ENCODE assay signal across 1 cellular context in the genomic region with DNA sequence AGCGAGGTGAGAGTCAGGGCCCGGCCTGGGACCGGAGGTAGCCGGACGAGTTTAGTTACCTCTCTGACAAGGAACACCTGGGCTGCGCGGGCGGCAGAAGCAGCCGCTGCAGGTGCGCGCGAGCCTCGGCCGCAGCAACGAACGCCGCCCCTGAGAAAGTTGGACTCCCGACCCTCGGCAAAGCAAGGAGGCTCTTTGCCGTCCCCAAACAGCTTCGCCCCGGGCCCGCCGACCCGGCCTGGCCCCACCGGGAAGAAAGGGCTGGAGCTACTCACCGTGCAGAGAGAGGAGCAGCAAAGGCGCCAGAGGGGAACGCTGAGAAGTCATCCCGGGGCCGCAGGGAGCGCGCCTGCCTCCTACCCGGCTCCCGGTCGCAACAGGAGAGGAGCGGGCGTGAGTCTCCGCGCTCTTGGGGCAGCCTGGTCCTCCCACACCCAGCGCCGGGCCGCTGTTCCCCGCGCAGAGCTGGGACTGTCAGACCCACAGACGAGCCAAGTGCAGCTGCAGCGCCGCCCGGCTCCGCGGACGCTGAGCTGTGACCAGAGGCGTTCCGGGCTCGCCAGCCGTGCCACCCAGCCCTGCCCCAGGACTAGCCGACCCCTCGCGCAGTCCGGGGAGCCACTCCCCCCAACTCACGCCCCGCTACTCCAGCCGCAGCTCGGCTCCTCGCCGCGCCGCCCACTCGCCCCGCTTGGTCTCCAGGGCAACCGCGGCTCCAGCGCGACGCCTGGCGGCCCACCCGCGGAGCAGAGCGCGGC.
A peak's percentile ranks its signal among the peaks of the same experiment; 100 is the strongest.
TF ChIP-seq lines count a peak whose summit lies in the region.

A gene with protein sequence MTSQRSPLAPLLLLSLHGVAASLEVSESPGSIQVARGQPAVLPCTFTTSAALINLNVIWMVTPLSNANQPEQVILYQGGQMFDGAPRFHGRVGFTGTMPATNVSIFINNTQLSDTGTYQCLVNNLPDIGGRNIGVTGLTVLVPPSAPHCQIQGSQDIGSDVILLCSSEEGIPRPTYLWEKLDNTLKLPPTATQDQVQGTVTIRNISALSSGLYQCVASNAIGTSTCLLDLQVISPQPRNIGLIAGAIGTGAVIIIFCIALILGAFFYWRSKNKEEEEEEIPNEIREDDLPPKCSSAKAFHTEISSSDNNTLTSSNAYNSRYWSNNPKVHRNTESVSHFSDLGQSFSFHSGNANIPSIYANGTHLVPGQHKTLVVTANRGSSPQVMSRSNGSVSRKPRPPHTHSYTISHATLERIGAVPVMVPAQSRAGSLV (minus strand): TSS at position 591 of the 758 bp plus-strand sequence. CDS start 264 bp downstream, at position 327.

TF ChIP-seq in HepG2, 621 proteins besides CTCF, POLR2A, EP300 and RAD21 (continued from another document and continues in another):
- TF ChIP-seq, protein P1, sequence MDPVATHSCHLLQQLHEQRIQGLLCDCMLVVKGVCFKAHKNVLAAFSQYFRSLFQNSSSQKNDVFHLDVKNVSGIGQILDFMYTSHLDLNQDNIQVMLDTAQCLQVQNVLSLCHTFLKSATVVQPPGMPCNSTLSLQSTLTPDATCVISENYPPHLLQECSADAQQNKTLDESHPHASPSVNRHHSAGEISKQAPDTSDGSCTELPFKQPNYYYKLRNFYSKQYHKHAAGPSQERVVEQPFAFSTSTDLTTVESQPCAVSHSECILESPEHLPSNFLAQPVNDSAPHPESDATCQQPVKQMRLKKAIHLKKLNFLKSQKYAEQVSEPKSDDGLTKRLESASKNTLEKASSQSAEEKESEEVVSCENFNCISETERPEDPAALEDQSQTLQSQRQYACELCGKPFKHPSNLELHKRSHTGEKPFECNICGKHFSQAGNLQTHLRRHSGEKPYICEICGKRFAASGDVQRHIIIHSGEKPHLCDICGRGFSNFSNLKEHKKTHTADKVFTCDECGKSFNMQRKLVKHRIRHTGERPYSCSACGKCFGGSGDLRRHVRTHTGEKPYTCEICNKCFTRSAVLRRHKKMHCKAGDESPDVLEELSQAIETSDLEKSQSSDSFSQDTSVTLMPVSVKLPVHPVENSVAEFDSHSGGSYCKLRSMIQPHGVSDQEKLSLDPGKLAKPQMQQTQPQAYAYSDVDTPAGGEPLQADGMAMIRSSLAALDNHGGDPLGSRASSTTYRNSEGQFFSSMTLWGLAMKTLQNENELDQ (CRISPR knock-in tag; IDR thresholded peaks at IDR 0.05; ENCODE audit: borderline replicate concordance) = no peak
- TF ChIP-seq ZNF253 (CRISPR knock-in tag; IDR thresholded peaks at IDR 0.05; ENCODE audit: borderline replicate concordance) (no peak), PHF8 (CRISPR knock-in tag; IDR thresholded peaks at IDR 0.05) (0 out of 2 replicates have a peak, but pooled peaks have one; percentile 31), ZNF234 (CRISPR knock-in tag; conservative IDR thresholded peaks at IDR 0.05) (0 out of 2 replicates have a peak, but pooled peaks have one; percentile 57), ZFX (CRISPR knock-in tag; IDR thresholded peaks at IDR 0.05; ENCODE audit: low read depth) (no peak), ZSCAN12 (CRISPR knock-in tag; IDR thresholded peaks at IDR 0.05) (no peak), BRD4 (CRISPR knock-in tag; IDR thresholded peaks at IDR 0.05) (no peak), FOSL2 (CRISPR knock-in tag; IDR thresholded peaks at IDR 0.05) (no peak), SUZ12 (IDR thresholded peaks at IDR 0.05; ENCODE audit: low read depth, low read length) (no peak), ZNF136 (CRISPR knock-in tag; IDR thresholded peaks at IDR 0.05; ENCODE audit: low read depth) (no peak), KLF15 (CRISPR knock-in tag; IDR thresholded peaks at IDR 0.05; ENCODE audit: borderline replicate concordance) (no peak), ZNF891 (CRISPR knock-in tag; IDR thresholded peaks at IDR 0.05) (peak; percentile 86), U2AF2 (IDR thresholded peaks at IDR 0.05; ENCODE audit: low read depth, low read length) (no peak), HMG20A (CRISPR knock-in tag; IDR thresholded peaks at IDR 0.05; ENCODE audit: borderline replicate concordance) (no peak), SMAD3 (CRISPR knock-in tag; IDR thresholded peaks at IDR 0.05) (no peak), TBL1XR1 (IDR thresholded peaks at IDR 0.05; ENCODE audit: borderline replicate concordance, low read length, partially characterized antibody) (no peak), ESRRA (CRISPR knock-in tag; IDR thresholded peaks at IDR 0.05; ENCODE audit: low read depth) (no peak), ZNF768 (CRISPR knock-in tag; IDR thresholded peaks at IDR 0.05) (peak; percentile 36; the same call in 1 of the 2 replicates), EED (CRISPR knock-in tag; IDR thresholded peaks at IDR 0.05) (peak; percentile 60; the same call in 1 of the 2 replicates), CHD2 (IDR thresholded peaks at IDR 0.05; ENCODE audit: low read depth, low read length) (no peak), STAG1 (CRISPR knock-in tag; IDR thresholded peaks at IDR 0.05) (peak; percentile 57), RARG (CRISPR knock-in tag; IDR thresholded peaks at IDR 0.05; ENCODE audit: low read depth) (no peak), SOX5 (CRISPR knock-in tag; IDR thresholded peaks at IDR 0.05; ENCODE audit: borderline replicate concordance) (no peak), MED8 (CRISPR knock-in tag; IDR thresholded peaks at IDR 0.05; ENCODE audit: insufficient replicate concordance) (no peak), SP2 (CRISPR knock-in tag; IDR thresholded peaks at IDR 0.05) (peak; percentile 44; the same call in 1 of the 2 replicates)
- TF ChIP-seq, protein P2, sequence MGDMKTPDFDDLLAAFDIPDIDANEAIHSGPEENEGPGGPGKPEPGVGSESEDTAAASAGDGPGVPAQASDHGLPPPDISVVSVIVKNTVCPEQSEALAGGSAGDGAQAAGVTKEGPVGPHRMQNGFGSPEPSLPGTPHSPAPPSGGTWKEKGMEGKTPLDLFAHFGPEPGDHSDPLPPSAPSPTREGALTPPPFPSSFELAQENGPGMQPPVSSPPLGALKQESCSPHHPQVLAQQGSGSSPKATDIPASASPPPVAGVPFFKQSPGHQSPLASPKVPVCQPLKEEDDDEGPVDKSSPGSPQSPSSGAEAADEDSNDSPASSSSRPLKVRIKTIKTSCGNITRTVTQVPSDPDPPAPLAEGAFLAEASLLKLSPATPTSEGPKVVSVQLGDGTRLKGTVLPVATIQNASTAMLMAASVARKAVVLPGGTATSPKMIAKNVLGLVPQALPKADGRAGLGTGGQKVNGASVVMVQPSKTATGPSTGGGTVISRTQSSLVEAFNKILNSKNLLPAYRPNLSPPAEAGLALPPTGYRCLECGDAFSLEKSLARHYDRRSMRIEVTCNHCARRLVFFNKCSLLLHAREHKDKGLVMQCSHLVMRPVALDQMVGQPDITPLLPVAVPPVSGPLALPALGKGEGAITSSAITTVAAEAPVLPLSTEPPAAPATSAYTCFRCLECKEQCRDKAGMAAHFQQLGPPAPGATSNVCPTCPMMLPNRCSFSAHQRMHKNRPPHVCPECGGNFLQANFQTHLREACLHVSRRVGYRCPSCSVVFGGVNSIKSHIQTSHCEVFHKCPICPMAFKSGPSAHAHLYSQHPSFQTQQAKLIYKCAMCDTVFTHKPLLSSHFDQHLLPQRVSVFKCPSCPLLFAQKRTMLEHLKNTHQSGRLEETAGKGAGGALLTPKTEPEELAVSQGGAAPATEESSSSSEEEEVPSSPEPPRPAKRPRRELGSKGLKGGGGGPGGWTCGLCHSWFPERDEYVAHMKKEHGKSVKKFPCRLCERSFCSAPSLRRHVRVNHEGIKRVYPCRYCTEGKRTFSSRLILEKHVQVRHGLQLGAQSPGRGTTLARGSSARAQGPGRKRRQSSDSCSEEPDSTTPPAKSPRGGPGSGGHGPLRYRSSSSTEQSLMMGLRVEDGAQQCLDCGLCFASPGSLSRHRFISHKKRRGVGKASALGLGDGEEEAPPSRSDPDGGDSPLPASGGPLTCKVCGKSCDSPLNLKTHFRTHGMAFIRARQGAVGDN (CRISPR knock-in tag; IDR thresholded peaks at IDR 0.05) = peak; percentile 52
- TF ChIP-seq, protein P3, sequence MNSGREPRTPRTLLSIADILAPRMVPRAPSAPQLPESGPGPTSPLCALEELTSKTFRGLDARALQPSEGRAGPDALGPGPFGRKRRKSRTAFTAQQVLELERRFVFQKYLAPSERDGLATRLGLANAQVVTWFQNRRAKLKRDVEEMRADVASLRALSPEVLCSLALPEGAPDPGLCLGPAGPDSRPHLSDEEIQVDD (CRISPR knock-in tag; IDR thresholded peaks at IDR 0.05; ENCODE audit: borderline replicate concordance) = no peak
- TF ChIP-seq, protein P4, sequence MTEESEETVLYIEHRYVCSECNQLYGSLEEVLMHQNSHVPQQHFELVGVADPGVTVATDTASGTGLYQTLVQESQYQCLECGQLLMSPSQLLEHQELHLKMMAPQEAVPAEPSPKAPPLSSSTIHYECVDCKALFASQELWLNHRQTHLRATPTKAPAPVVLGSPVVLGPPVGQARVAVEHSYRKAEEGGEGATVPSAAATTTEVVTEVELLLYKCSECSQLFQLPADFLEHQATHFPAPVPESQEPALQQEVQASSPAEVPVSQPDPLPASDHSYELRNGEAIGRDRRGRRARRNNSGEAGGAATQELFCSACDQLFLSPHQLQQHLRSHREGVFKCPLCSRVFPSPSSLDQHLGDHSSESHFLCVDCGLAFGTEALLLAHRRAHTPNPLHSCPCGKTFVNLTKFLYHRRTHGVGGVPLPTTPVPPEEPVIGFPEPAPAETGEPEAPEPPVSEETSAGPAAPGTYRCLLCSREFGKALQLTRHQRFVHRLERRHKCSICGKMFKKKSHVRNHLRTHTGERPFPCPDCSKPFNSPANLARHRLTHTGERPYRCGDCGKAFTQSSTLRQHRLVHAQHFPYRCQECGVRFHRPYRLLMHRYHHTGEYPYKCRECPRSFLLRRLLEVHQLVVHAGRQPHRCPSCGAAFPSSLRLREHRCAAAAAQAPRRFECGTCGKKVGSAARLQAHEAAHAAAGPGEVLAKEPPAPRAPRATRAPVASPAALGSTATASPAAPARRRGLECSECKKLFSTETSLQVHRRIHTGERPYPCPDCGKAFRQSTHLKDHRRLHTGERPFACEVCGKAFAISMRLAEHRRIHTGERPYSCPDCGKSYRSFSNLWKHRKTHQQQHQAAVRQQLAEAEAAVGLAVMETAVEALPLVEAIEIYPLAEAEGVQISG (CRISPR knock-in tag; IDR thresholded peaks at IDR 0.05) = no peak
- TF ChIP-seq, protein P5, sequence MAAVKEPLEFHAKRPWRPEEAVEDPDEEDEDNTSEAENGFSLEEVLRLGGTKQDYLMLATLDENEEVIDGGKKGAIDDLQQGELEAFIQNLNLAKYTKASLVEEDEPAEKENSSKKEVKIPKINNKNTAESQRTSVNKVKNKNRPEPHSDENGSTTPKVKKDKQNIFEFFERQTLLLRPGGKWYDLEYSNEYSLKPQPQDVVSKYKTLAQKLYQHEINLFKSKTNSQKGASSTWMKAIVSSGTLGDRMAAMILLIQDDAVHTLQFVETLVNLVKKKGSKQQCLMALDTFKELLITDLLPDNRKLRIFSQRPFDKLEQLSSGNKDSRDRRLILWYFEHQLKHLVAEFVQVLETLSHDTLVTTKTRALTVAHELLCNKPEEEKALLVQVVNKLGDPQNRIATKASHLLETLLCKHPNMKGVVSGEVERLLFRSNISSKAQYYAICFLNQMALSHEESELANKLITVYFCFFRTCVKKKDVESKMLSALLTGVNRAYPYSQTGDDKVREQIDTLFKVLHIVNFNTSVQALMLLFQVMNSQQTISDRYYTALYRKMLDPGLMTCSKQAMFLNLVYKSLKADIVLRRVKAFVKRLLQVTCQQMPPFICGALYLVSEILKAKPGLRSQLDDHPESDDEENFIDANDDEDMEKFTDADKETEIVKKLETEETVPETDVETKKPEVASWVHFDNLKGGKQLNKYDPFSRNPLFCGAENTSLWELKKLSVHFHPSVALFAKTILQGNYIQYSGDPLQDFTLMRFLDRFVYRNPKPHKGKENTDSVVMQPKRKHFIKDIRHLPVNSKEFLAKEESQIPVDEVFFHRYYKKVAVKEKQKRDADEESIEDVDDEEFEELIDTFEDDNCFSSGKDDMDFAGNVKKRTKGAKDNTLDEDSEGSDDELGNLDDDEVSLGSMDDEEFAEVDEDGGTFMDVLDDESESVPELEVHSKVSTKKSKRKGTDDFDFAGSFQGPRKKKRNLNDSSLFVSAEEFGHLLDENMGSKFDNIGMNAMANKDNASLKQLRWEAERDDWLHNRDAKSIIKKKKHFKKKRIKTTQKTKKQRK (IDR thresholded peaks at IDR 0.05; ENCODE audit: low read length) = no peak
- TF ChIP-seq, protein P6, sequence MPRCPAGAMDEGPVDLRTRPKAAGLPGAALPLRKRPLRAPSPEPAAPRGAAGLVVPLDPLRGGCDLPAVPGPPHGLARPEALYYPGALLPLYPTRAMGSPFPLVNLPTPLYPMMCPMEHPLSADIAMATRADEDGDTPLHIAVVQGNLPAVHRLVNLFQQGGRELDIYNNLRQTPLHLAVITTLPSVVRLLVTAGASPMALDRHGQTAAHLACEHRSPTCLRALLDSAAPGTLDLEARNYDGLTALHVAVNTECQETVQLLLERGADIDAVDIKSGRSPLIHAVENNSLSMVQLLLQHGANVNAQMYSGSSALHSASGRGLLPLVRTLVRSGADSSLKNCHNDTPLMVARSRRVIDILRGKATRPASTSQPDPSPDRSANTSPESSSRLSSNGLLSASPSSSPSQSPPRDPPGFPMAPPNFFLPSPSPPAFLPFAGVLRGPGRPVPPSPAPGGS (CRISPR knock-in tag; IDR thresholded peaks at IDR 0.05) = peak; percentile 64; the same call in 1 of the 2 replicates
- TF ChIP-seq, protein P7, sequence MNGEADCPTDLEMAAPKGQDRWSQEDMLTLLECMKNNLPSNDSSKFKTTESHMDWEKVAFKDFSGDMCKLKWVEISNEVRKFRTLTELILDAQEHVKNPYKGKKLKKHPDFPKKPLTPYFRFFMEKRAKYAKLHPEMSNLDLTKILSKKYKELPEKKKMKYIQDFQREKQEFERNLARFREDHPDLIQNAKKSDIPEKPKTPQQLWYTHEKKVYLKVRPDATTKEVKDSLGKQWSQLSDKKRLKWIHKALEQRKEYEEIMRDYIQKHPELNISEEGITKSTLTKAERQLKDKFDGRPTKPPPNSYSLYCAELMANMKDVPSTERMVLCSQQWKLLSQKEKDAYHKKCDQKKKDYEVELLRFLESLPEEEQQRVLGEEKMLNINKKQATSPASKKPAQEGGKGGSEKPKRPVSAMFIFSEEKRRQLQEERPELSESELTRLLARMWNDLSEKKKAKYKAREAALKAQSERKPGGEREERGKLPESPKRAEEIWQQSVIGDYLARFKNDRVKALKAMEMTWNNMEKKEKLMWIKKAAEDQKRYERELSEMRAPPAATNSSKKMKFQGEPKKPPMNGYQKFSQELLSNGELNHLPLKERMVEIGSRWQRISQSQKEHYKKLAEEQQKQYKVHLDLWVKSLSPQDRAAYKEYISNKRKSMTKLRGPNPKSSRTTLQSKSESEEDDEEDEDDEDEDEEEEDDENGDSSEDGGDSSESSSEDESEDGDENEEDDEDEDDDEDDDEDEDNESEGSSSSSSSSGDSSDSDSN (CRISPR knock-in tag; IDR thresholded peaks at IDR 0.05) = peak; percentile 84
- TF ChIP-seq, protein P8, sequence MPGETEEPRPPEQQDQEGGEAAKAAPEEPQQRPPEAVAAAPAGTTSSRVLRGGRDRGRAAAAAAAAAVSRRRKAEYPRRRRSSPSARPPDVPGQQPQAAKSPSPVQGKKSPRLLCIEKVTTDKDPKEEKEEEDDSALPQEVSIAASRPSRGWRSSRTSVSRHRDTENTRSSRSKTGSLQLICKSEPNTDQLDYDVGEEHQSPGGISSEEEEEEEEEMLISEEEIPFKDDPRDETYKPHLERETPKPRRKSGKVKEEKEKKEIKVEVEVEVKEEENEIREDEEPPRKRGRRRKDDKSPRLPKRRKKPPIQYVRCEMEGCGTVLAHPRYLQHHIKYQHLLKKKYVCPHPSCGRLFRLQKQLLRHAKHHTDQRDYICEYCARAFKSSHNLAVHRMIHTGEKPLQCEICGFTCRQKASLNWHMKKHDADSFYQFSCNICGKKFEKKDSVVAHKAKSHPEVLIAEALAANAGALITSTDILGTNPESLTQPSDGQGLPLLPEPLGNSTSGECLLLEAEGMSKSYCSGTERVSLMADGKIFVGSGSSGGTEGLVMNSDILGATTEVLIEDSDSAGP (CRISPR knock-in tag; IDR thresholded peaks at IDR 0.05; ENCODE audit: borderline replicate concordance) = peak; percentile 61; the same call in 1 of the 2 replicates
